8 cellular contexts compared by ENCODE assay signal in genomic region chr4:25313194-25313895, GRCh38. TPM values are rescaled to one million over a fixed set of nuclear protein-coding genes. Genes with fewer than 3 reads are reported as not detected.
DNase-seq lines count a peak whose midpoint lies in the region; ATAC-seq and TF ChIP-seq lines count a peak whose summit lies in the region.

No MANE protein-coding gene starts in this region.

- H3K4me1 ChIP-seq in HUES48 (ENCODE audit: control insufficient read depth, insufficient read depth, low read length) (0 out of 2 replicates have a peak, but pooled peaks cover 9% of the 10 kb centered on the region), mesodermal cell (ENCODE audit: control insufficient read depth, insufficient read depth, low read length, poor library complexity, severe bottlenecking) (no peaks in the 10 kb centered on the region)

- peak overlapping the region; percentile 92 for H3K4me3 ChIP-seq in AG04450 (ENCODE audit: low read depth, low read length)
- H3K4me3 ChIP-seq in HUES48 (ENCODE audit: low read depth, low read length), result peak overlapping the region; percentile 96
- H3K4me3 ChIP-seq in mesodermal cell (ENCODE audit: extremely low read depth, insufficient read depth, low read length, poor library complexity, severe bottlenecking), result peak overlapping the region; percentile 80

- H3K36me3 ChIP-seq in HUES48 (ENCODE audit: control insufficient read depth, insufficient read depth, low read length) (peaks cover 14% of the 10 kb centered on the region), mesodermal cell (ENCODE audit: control insufficient read depth, insufficient read depth, low read length) (peaks cover 21% of the 10 kb centered on the region)

- peak overlapping the region; percentile 99 for H3K4me3 Mint-ChIP-seq in MCF 10A (ENCODE audit: unreplicated experiment)

- H3K27ac ChIP-seq in AG04450 (ENCODE audit: low read depth, low read length) (no peak overlapping the region), HUES48 (ENCODE audit: low read depth, low read length) (peak overlapping the region; percentile 97), mesodermal cell (ENCODE audit: low read depth, low read length, severe bottlenecking) (peak overlapping the region; percentile 87)

- intact Hi-C loops in MCF 10A (cut with micrococcal nuclease), result loop anchor here (2.0 to 5.0 kb wide), 4 partner anchors 54 to 153 kb away; partner anchors contain the start of genes PI4K2B and SEPSECS

- H3K9me3 ChIP-seq in AG04450 (ENCODE audit: control insufficient read depth, insufficient read depth, low read length) (no peaks in the 10 kb centered on the region), HUES48 (ENCODE audit: control insufficient read depth, insufficient read depth, low read length) (no peaks in the 10 kb centered on the region), mesodermal cell (ENCODE audit: control insufficient read depth, low read length) (no peaks in the 10 kb centered on the region)

- H3K4me1 Mint-ChIP-seq in MCF 10A (ENCODE audit: insufficient read depth, unreplicated experiment), result no peaks in the 10 kb centered on the region

- H3K9me3 Mint-ChIP-seq in MCF 10A (ENCODE audit: unreplicated experiment), result no peaks in the 10 kb centered on the region

- POLR2A ChIA-PET in AG04450 (lab: Yijun Ruan, JAX), result interaction anchor here (1.0 to 1.3 kb wide), 2 partner anchors 7 to 53 kb away, joined by 3 to 7 read pairs; no protein-coding TSS in a partner anchor
- POLR2A ChIA-PET in MCF 10A (lab: Yijun Ruan, JAX), result interaction anchor here (1.0 to 4.0 kb wide), 10 partner anchors 40 to 153 kb away, joined by 3 to 42 read pairs (median 6); partner anchors contain the start of genes ANAPC4, PI4K2B and SEPSECS

- H3K27me3 ChIP-seq in AG04450 (ENCODE audit: control insufficient read depth, insufficient read depth, low read length), result no peaks in the 10 kb centered on the region
- H3K27me3 ChIP-seq in HUES48 (ENCODE audit: control insufficient read depth, insufficient read depth, low read length), result no peaks in the 10 kb centered on the region

- no peak for ATAC-seq in HG02970 (IDR thresholded peaks at IDR 0.05; ENCODE audit: low FRiP score, unreplicated experiment)

- H3K9ac ChIP-seq in HUES48 (ENCODE audit: low read depth, low read length), result peak overlapping the region; percentile 95

- CTCF ChIA-PET in AG04450 (lab: Charles Lee), result interaction anchor here (0.6 to 3.0 kb wide), 53 partner anchors 7 to 1014 kb away, joined by 3 to 78 read pairs (median 6); partner anchors contain the start of genes PI4K2B and SEPSECS
- CTCF ChIA-PET in MCF 10A (lab: Yijun Ruan, JAX), result interaction anchor here (0.5 to 4.8 kb wide), 29 partner anchors 7 to 784 kb away, joined by 3 to 56 read pairs (median 7); partner anchors contain the start of gene PI4K2B

- TF ChIP-seq CTCF in AG04450 (IDR thresholded peaks at IDR 0.05; ENCODE audit: low read depth, low read length) (no peak), MCF 10A (IDR thresholded peaks at IDR 0.05; ENCODE audit: unreplicated experiment) (no peak)

- DNase-seq in AG04450 (ENCODE audit: low read depth, low spot score), result no peak
- DNase-seq in MCF 10A (ENCODE audit: unreplicated experiment), result peak; percentile 20
- no peak for DNase-seq in ureter (ENCODE audit: low spot score)
- DNase-seq in retina, result no peak
- no peak for DNase-seq in NCI-H226

- WGBS in mesodermal cell (ENCODE audit: insufficient coverage in 2 of 2), 2 experiments, result 55 to 59% methylated on average over 16 to 17 of the region's 23 CpGs

- no TSS peak for BruUV-seq in MCF 10A (replicated peaks; lab: Mats Ljungman, UMichigan)

- peaks cover 11% of the 10 kb centered on the region for H3K36me3 Mint-ChIP-seq in MCF 10A (ENCODE audit: insufficient read depth, unreplicated experiment)

- peak overlapping the region; percentile 99 for H3K27ac Mint-ChIP-seq in MCF 10A (ENCODE audit: low read depth, unreplicated experiment)

- H3K27me3 Mint-ChIP-seq in MCF 10A (ENCODE audit: insufficient read depth, unreplicated experiment), result no peaks in the 10 kb centered on the region

RNA-seq across cellular contexts. Expression of gene ZCCHC4, which starts 0.8 kb away (rescaled TPM):
- polyA plus RNA-seq in AG04450 (2011; rRNA removed), result 11.4 and 13.1 TPM in 2 replicates
- polyA minus RNA-seq in AG04450 (2011; rRNA and poly(A)+ RNA removed), result 10.9 and 11.7 TPM in 2 replicates
- total RNA-seq in MCF 10A (2022) (7.7 and 9.7 TPM in 2 replicates), ureter (14.2 TPM)
- polyA plus RNA-seq in mesodermal cell (2013, experiment 1 of 2), result 12.2 TPM
- polyA plus RNA-seq in mesodermal cell (2013, experiment 2 of 2), result 11.7 TPM
